ENCODE assay signal across 18 cellular contexts in genomic region chr6:128517124-128517523, GRCh38. TPM values are rescaled to one million over a fixed set of nuclear protein-coding genes. Genes with fewer than 3 reads are reported as not detected.
DNase-seq lines count a peak whose midpoint lies in the region; ATAC-seq and TF ChIP-seq lines count a peak whose summit lies in the region.
"Had no signal": no experiment of that assay in that cellular context is flagged by ENCODE, and none has a peak within 500 bp of the region (broad histone marks: within the 10 kb centered on the region; RNA-seq: fewer than 3 reads in every experiment).

No MANE protein-coding gene starts in this region.

- BruUV-seq in MCF 10A (replicated peaks; lab: Mats Ljungman, UMichigan) = no TSS peak

- no peak for DNase-seq in MCF 10A (ENCODE audit: unreplicated experiment)
- no peak for DNase-seq in breast epithelium (ENCODE audit: low spot score in 2 of 2)
- DNase-seq in type B pancreatic cell (ENCODE audit: extremely low spot score, unreplicated experiment) = no peak
- no peak for DNase-seq in NCI-H2227 treated with DMSO at 0.1 percent for 48 hours (lab: John Stamatoyannopoulos, UW)
- DNase-seq: amniotic stem cell; CD4-positive, alpha-beta memory T cell; heart left ventricle; KG1; ovary; T-helper 1 cell; upper lobe of right lung; WERI-Rb-1 had no signal

- H3K36me3 Mint-ChIP-seq in MCF 10A (ENCODE audit: insufficient read depth, unreplicated experiment) = no peaks in the 10 kb centered on the region
- H3K36me3 Mint-ChIP-seq in type B pancreatic cell = no peaks in the 10 kb centered on the region

- H3K9me3 ChIP-seq in breast epithelium = no peaks in the 10 kb centered on the region
- H3K9me3 ChIP-seq in mucosa of stomach (ENCODE audit: control insufficient read depth, low read length) = no peaks in the 10 kb centered on the region
- H3K9me3 ChIP-seq: heart left ventricle, ovary, upper lobe of right lung had no signal

- H3K36me3 ChIP-seq in breast epithelium (no peaks in the 10 kb centered on the region), mucosa of stomach (ENCODE audit: control insufficient read depth, insufficient read depth, low read length) (no peaks in the 10 kb centered on the region)
- H3K36me3 ChIP-seq: heart left ventricle, ovary, upper lobe of right lung, WERI-Rb-1 had no signal

- TF ChIP-seq CTCF in MCF 10A (IDR thresholded peaks at IDR 0.05; ENCODE audit: unreplicated experiment) (no peak), breast epithelium (IDR thresholded peaks at IDR 0.05) (no peak), type B pancreatic cell (conservative IDR thresholded peaks at IDR 0.05) (no peak)

- H3K27me3 Mint-ChIP-seq in MCF 10A (ENCODE audit: insufficient read depth, unreplicated experiment) = no peaks in the 10 kb centered on the region
- no peaks in the 10 kb centered on the region for H3K27me3 Mint-ChIP-seq in type B pancreatic cell

- H3K4me1 ChIP-seq in breast epithelium (peaks cover 0 to 4% of the 10 kb centered on the region in 2 donors), mucosa of stomach (ENCODE audit: control insufficient read depth, insufficient read depth, low read length) (peaks cover 19% of the 10 kb centered on the region)

- CTCF ChIA-PET in MCF 10A (lab: Yijun Ruan, JAX) = interaction anchor here (0.5 to 2.6 kb wide), 21 partner anchors 9 to 781 kb away, joined by 3 to 15 read pairs (median 4); no protein-coding TSS in a partner anchor

- TF ChIP-seq POLR2A in breast epithelium (IDR thresholded peaks at IDR 0.05) = no peak

- H3K9me3 Mint-ChIP-seq in MCF 10A (ENCODE audit: unreplicated experiment) (no peaks in the 10 kb centered on the region), type B pancreatic cell (no peaks in the 10 kb centered on the region)
- H3K9me3 Mint-ChIP-seq: activated T-helper 17 cell treated with anti-CD3 and anti-CD28 coated beads, Interleukin-2, amount 50 U/mL, for 72 hours had no signal

- H3K27me3 ChIP-seq in breast epithelium = no peaks in the 10 kb centered on the region
- no peaks in the 10 kb centered on the region for H3K27me3 ChIP-seq in mucosa of stomach (ENCODE audit: control insufficient read depth, insufficient read depth, low read length)
- H3K27me3 ChIP-seq: ovary, upper lobe of right lung had no signal

- H3K9ac ChIP-seq in mucosa of stomach (ENCODE audit: low read length) = peak overlapping the region; percentile 3

- peak overlapping the region in 1 of 2 donors; percentile 48 for H3K27ac ChIP-seq in breast epithelium
- H3K27ac ChIP-seq in cingulate gyrus (ENCODE audit: low read depth, low read length) = peak overlapping the region; percentile 7
- H3K27ac ChIP-seq: ovary, upper lobe of right lung, WERI-Rb-1 had no signal

- H3K27ac Mint-ChIP-seq in MCF 10A (ENCODE audit: low read depth, unreplicated experiment) = peak overlapping the region; percentile 81
- H3K27ac Mint-ChIP-seq in type B pancreatic cell = no peak overlapping the region
- H3K27ac Mint-ChIP-seq: activated T-helper 17 cell treated with anti-CD3 and anti-CD28 coated beads, Interleukin-2, amount 50 U/mL, for 72 hours had no signal

- intact Hi-C loops in MCF 10A (cut with micrococcal nuclease) = loop anchor here (5.0 to 10.0 kb wide), 2 partner anchors 165 to 382 kb away; no protein-coding TSS in a partner anchor
- intact Hi-C loops in breast epithelium (cut with DNase I; ENCODE audit: low total_unique reads) = no loop called here

- POLR2A ChIA-PET in MCF 10A (lab: Yijun Ruan, JAX) = interaction anchor here (0.6 to 6.5 kb wide), 14 partner anchors 8 to 780 kb away, joined by 3 to 90 read pairs (median 3); no protein-coding TSS in a partner anchor

- H3K4me3 ChIP-seq in breast epithelium = peak overlapping the region in 1 of 3 donors; percentile 24
- H3K4me3 ChIP-seq in mucosa of stomach (ENCODE audit: low read length) = no peak overlapping the region
- H3K4me3 ChIP-seq: ovary, skin epidermis had no signal

- H3K4me3 Mint-ChIP-seq in MCF 10A (ENCODE audit: unreplicated experiment) (peak overlapping the region; percentile 97), type B pancreatic cell (peak overlapping the region; percentile 99)
- H3K4me3 Mint-ChIP-seq: activated T-helper 17 cell treated with anti-CD3 and anti-CD28 coated beads, Interleukin-2, amount 50 U/mL, for 72 hours had no signal

- H3K4me1 Mint-ChIP-seq in MCF 10A (ENCODE audit: insufficient read depth, unreplicated experiment) (peaks cover 41% of the 10 kb centered on the region), type B pancreatic cell (ENCODE audit: unreplicated experiment) (peaks cover 34% of the 10 kb centered on the region)

- no peak for ATAC-seq in GM19324 (IDR thresholded peaks at IDR 0.05; ENCODE audit: low FRiP score, unreplicated experiment)
- ATAC-seq in GM19467 (IDR thresholded peaks at IDR 0.05; ENCODE audit: unreplicated experiment) = no peak
- ATAC-seq: activated T-helper 17 cell treated with anti-CD3 and anti-CD28 coated beads, Interleukin-2, amount 50 U/mL, for 72 hours; heart left ventricle; upper lobe of right lung had no signal

RNA-seq across cellular contexts. Expression of gene PTPRK, which starts 3.3 kb away (rescaled TPM):
- total RNA-seq in MCF 10A (2022) (50.2 and 55.5 TPM in 2 replicates), breast epithelium (100 to 1,000 TPM in 1 of 3 donors, 10 to 100 TPM in 2; 29.1 to 134 (median 77.0) TPM), type B pancreatic cell (ENCODE audit: low replicate concordance) (62.8 and 63.4 TPM in 2 replicates)
